Comparison of ENCODE assay signal across 9 cellular contexts in genomic region chr6:11653028-11653583, GRCh38.
DNase-seq lines count a peak whose midpoint lies in the region; ATAC-seq and TF ChIP-seq lines count a peak whose summit lies in the region.
"Had no signal": no experiment of that assay in that cellular context is flagged by ENCODE, and none has a peak within 500 bp of the region (broad histone marks: within the 10 kb centered on the region; RNA-seq: fewer than 3 reads in every experiment).

No MANE protein-coding gene starts in this region.

- peak; percentile 16 for ATAC-seq in body of pancreas

- H3K4me3 ChIP-seq in GM12865 (ENCODE audit: low read depth, low read length), result no peak overlapping the region
- no peak overlapping the region for H3K4me3 ChIP-seq in body of pancreas
- H3K4me3 ChIP-seq: pancreas had no signal

- no peak overlapping the region for H3K4me3 Mint-ChIP-seq in nephron progenitor cell

- CTCF ChIA-PET in RWPE1 (lab: Yijun Ruan, JAX), result no interaction called here

- TF ChIP-seq CTCF in GM12865 (IDR thresholded peaks at IDR 0.05; ENCODE audit: insufficient read depth, low read depth, low read length, missing control alignments) (no peak), RWPE1 (conservative IDR thresholded peaks at IDR 0.05; ENCODE audit: low read depth) (no peak), body of pancreas (IDR thresholded peaks at IDR 0.05) (no peak), nephron progenitor cell (IDR thresholded peaks at IDR 0.05) (no peak)

- no peaks in the 10 kb centered on the region for H3K9me3 ChIP-seq in body of pancreas
- H3K9me3 ChIP-seq: pancreas had no signal

- POLR2A ChIA-PET in RWPE1 (lab: Yijun Ruan, JAX; ENCODE audit: low non-redundant PET), result no interaction called here

- H3K4me1 ChIP-seq in body of pancreas, result peaks cover 10% of the 10 kb centered on the region
- H3K4me1 ChIP-seq: pancreas had no signal

- DNase-seq in GM12865 (ENCODE audit: low read depth), result peak; percentile 71
- peak; percentile 17 for DNase-seq in RWPE1 (ENCODE audit: low spot score)
- peak in 2 of 4 donors; percentile 24 to 31 for DNase-seq in body of pancreas
- DNase-seq in nephron progenitor cell, result no peak
- DNase-seq in NCI-H526 (lab: John Stamatoyannopoulos, UW), result no peak
- no peak for DNase-seq in NCI-H82 (lab: John Stamatoyannopoulos, UW)
- no peak for DNase-seq in C1 segment of cervical spinal cord (lab: John Stamatoyannopoulos, UW)
- DNase-seq in NCI-H510A treated with DMSO at 0.1 percent for 48 hours (lab: John Stamatoyannopoulos, UW), result no peak
- DNase-seq: pancreas had no signal

- WGBS in body of pancreas, 2 donors, result 48 to 49% methylated on average over 8 of the region's 8 CpGs

- H3K27me3 Mint-ChIP-seq in nephron progenitor cell (ENCODE audit: low read depth, poor library complexity), result peaks cover 9% of the 10 kb centered on the region

- H3K27ac ChIP-seq in RWPE1 (no peak overlapping the region), body of pancreas (no peak overlapping the region)
- H3K27ac ChIP-seq: pancreas had no signal

- H3K36me3 ChIP-seq in body of pancreas (replicated peaks in 1 of 2; ENCODE audit: insufficient read depth in 1 of 2, low read depth in 2 of 2), result no peaks in the 10 kb centered on the region
- H3K36me3 ChIP-seq: pancreas had no signal

- H3K27ac Mint-ChIP-seq in nephron progenitor cell, result peak overlapping the region; percentile 37

- H3K4me1 Mint-ChIP-seq in nephron progenitor cell, result peaks cover 47% of the 10 kb centered on the region

- no peaks in the 10 kb centered on the region for H3K27me3 ChIP-seq in body of pancreas
- H3K27me3 ChIP-seq: pancreas had no signal

- no peaks in the 10 kb centered on the region for H3K36me3 Mint-ChIP-seq in nephron progenitor cell (ENCODE audit: low read depth)

- intact Hi-C loops in body of pancreas (cut with DNase I), result no loop called here

- TF ChIP-seq POLR2A in body of pancreas (IDR thresholded peaks at IDR 0.05), result no peak

- peaks cover 16% of the 10 kb centered on the region for H3K9me3 Mint-ChIP-seq in nephron progenitor cell

Comparison
In these comparisons a context has a peak if more than half of its experiments do, and no peak if none do; other contexts are left out.
1. DNase-seq: peak in GM12865 (single experiment) and RWPE1 (single experiment); none in nephron progenitor cell (single experiment), NCI-H526 (0 of 2), NCI-H82 (single experiment), C1 segment of cervical spinal cord (0 of 14) and NCI-H510A treated with DMSO at 0.1 percent for 48 hours (single experiment).